Comparison of ENCODE assay signal across 24 cellular contexts in the genomic region with DNA sequence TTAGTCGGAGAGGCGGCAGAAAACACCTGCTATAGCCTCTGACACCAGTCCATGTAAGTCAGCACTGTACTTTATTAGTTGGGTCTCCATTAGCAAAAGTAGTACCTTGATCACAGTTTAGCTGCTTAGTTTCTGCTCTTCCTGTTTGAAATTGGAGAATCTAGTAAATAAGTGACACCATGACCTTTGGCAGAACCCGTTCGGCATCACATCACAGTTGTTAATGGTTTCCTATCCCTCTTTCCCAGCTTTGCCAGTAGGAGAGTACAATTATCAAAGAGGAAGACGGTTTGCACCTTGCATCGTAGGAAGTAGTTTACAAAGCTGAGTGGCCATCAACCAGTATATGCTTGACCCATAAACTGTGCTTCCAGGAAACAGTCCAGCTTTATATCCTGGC.
"Had no signal": no experiment of that assay in that cellular context is flagged by ENCODE, and none has a peak within 500 bp of the region (broad histone marks: within the 10 kb centered on the region; RNA-seq: fewer than 3 reads in every experiment).

No MANE protein-coding gene starts in this region.

- H3K36me3 ChIP-seq: gastrocnemius medialis, neural progenitor cell, transverse colon, upper lobe of right lung, uterus had no signal

- DNase-seq: cerebellar nuclear complex; cortex of kidney; effector memory CD8-positive, alpha-beta T cell; gastrocnemius medialis; head of caudate nucleus; kidney; left cardiac atrium; left ventricle myocardium superior; natural killer cell; posterior cingulate gyrus; stimulated activated CD4-positive, alpha-beta T cell treated with anti-CD3 and anti-CD28 coated beads, Interleukin-12 subunit alpha, Interleukin-12 subunit beta, amount 100 ng/mL, for 4 hours; stimulated activated CD4-positive, alpha-beta T cell treated with anti-CD3 and anti-CD28 coated beads, Interleukin-1b, Interleukin-23, amount 100 ng/mL, for 48 hours; stimulated activated CD4-positive, alpha-beta T cell treated with anti-CD3 and anti-CD28 coated beads, Interleukin-4, amount 100 ng/mL, for 1 hour; stimulated activated CD8-positive, alpha-beta memory T cell treated with anti-CD3 and anti-CD28 coated beads, Interleukin-4, amount 100 ng/mL, for 48 hours; stimulated activated naive CD4-positive, alpha-beta T cell; stimulated activated naive CD8-positive, alpha-beta T cell treated with anti-CD3 and anti-CD28 coated beads, Interleukin-15, amount 100 ng/mL, for 72 hours; transverse colon; upper lobe of right lung; uterus had no signal

- H3K4me3 ChIP-seq: gastrocnemius medialis, lung, neural progenitor cell, smooth muscle cell, suprapubic skin, transverse colon, upper lobe of right lung, uterus had no signal

- H3K27ac ChIP-seq: gastrocnemius medialis, neural progenitor cell, suprapubic skin, transverse colon, upper lobe of right lung, uterus had no signal

- H3K9me3 ChIP-seq: gastrocnemius medialis, suprapubic skin, transverse colon, upper lobe of right lung, uterus had no signal

- ATAC-seq: effector memory CD8-positive, alpha-beta T cell; left cardiac atrium; left ventricle myocardium superior; natural killer cell; sciatic nerve; stimulated activated naive CD8-positive, alpha-beta T cell treated with anti-CD3 and anti-CD28 coated beads, Interleukin-15, amount 100 ng/mL, for 72 hours; upper lobe of right lung had no signal

- H3K27me3 ChIP-seq: gastrocnemius medialis, neural progenitor cell, suprapubic skin, transverse colon, upper lobe of right lung, uterus had no signal

- H3K4me1 ChIP-seq: neural progenitor cell, suprapubic skin, uterus had no signal
